ENCODE assay signal across 1 cellular context in the genomic region with DNA sequence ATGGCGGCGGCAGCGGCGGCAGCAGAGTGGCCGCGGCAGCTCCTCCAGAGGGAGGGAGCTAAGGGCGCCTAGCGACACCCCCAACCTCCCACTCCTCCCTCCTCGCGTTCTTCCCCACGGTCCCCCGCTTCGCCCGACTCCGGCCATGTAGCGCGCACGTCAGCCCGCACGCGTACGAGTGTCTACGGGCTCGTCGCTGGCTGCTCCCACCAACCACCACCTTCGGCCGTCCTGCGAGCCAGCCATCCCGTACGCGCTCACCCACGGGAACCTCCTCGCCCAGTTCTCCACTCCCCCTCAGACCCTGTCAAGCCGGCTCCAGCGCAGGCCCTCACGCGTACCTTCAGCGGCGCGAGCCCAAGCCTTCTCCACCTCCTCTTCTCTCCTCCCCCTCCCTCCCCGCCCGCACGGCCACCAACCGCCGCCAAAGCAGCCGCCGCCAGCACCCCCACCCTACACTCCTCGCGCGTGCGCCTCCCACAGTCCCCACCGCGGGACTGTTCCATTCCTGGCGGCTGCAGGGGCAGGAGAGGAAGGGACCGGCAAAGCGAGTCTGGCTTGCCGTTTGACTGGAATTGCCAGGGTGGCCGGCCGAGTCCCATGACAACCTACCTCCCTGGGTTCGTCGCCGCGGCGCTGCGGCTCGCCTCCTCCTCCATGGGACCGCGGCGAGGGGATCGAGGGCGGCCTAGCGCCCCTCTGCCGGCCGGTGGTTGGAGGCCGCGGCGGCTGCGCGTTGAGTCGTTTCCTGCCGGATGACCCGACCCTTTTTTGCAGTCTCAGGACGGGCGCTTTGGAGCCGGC.
TF ChIP-seq lines count a peak whose summit lies in the region.

A gene (plus strand): TSS at position 774 of the 804 bp plus-strand sequence. CDS start 20,689 bp downstream, outside the sequence.
A gene with protein sequence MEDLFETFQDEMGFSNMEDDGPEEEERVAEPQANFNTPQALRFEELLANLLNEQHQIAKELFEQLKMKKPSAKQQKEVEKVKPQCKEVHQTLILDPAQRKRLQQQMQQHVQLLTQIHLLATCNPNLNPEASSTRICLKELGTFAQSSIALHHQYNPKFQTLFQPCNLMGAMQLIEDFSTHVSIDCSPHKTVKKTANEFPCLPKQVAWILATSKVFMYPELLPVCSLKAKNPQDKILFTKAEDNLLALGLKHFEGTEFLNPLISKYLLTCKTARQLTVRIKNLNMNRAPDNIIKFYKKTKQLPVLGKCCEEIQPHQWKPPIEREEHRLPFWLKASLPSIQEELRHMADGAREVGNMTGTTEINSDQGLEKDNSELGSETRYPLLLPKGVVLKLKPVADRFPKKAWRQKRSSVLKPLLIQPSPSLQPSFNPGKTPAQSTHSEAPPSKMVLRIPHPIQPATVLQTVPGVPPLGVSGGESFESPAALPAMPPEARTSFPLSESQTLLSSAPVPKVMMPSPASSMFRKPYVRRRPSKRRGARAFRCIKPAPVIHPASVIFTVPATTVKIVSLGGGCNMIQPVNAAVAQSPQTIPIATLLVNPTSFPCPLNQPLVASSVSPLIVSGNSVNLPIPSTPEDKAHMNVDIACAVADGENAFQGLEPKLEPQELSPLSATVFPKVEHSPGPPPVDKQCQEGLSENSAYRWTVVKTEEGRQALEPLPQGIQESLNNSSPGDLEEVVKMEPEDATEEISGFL (minus strand): TSS at position 457 of the 804 bp plus-strand sequence. CDS start 8,338 bp downstream, outside the sequence.

TF ChIP-seq in HepG2, 621 proteins besides CTCF, POLR2A, EP300 and RAD21 (continued from another document and continues in another):
- TF ChIP-seq, protein P1, sequence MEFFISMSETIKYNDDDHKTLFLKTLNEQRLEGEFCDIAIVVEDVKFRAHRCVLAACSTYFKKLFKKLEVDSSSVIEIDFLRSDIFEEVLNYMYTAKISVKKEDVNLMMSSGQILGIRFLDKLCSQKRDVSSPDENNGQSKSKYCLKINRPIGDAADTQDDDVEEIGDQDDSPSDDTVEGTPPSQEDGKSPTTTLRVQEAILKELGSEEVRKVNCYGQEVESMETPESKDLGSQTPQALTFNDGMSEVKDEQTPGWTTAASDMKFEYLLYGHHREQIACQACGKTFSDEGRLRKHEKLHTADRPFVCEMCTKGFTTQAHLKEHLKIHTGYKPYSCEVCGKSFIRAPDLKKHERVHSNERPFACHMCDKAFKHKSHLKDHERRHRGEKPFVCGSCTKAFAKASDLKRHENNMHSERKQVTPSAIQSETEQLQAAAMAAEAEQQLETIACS (CRISPR knock-in tag; IDR thresholded peaks at IDR 0.05), result peak; percentile 39; the same call in 1 of the 2 replicates
- TF ChIP-seq ZFP36L1 (CRISPR knock-in tag; IDR thresholded peaks at IDR 0.05) (no peak), ZNF879 (CRISPR knock-in tag; IDR thresholded peaks at IDR 0.05) (peak; percentile 2; the same call in 1 of the 2 replicates), SP1 (IDR thresholded peaks at IDR 0.05) (no peak), SP1 (CRISPR knock-in tag; IDR thresholded peaks at IDR 0.05) (peak; percentile 40; the same call in 1 of the 2 replicates), ZKSCAN8 (CRISPR knock-in tag; IDR thresholded peaks at IDR 0.05; ENCODE audit: borderline replicate concordance) (0 out of 2 replicates have a peak, but pooled peaks have one; percentile 30), ZNF607 (CRISPR knock-in tag; IDR thresholded peaks at IDR 0.05; ENCODE audit: borderline replicate concordance) (no peak; the same call in 1 of the 2 replicates), ZNF570 (CRISPR knock-in tag; IDR thresholded peaks at IDR 0.05; ENCODE audit: borderline replicate concordance) (no peak), ELF3 (CRISPR knock-in tag; IDR thresholded peaks at IDR 0.05) (peak; percentile 17; the same call in 1 of the 2 replicates), SMAD1 (CRISPR knock-in tag; IDR thresholded peaks at IDR 0.05; ENCODE audit: borderline replicate concordance, low read depth) (0 out of 2 replicates have a peak, but pooled peaks have one; percentile 26), ZC3H13 (CRISPR knock-in tag; IDR thresholded peaks at IDR 0.05) (peak; percentile 46; the same call in 1 of the 2 replicates), KMT2B (CRISPR knock-in tag; IDR thresholded peaks at IDR 0.05) (no peak; the same call in none of the 2 replicates), ZBTB20 (CRISPR knock-in tag; IDR thresholded peaks at IDR 0.05; ENCODE audit: borderline replicate concordance, low read depth) (no peak), HDAC2 (CRISPR knock-in tag; IDR thresholded peaks at IDR 0.05) (0 out of 2 replicates have a peak, but pooled peaks have one; percentile 11), NR2F1 (CRISPR knock-in tag; IDR thresholded peaks at IDR 0.05) (no peak), NR2F2 (IDR thresholded peaks at IDR 0.05; ENCODE audit: borderline replicate concordance, low read depth) (no peak), KLF6 (CRISPR knock-in tag; IDR thresholded peaks at IDR 0.05) (no peak), ZNF34 (CRISPR knock-in tag; IDR thresholded peaks at IDR 0.05; ENCODE audit: borderline replicate concordance) (no peak), ATF7-NPFF (CRISPR knock-in tag; IDR thresholded peaks at IDR 0.05; ENCODE audit: low read depth) (0 out of 2 replicates have a peak, but pooled peaks have one; percentile 32), HIVEP1 (CRISPR knock-in tag; IDR thresholded peaks at IDR 0.05) (peak; percentile 76; the same call in 1 of the 2 replicates), ZNF331 (CRISPR knock-in tag; IDR thresholded peaks at IDR 0.05) (peak; percentile 0; the same call in 1 of the 2 replicates), TBP (CRISPR knock-in tag; IDR thresholded peaks at IDR 0.05) (no peak), IRX3 (CRISPR knock-in tag; IDR thresholded peaks at IDR 0.05; ENCODE audit: borderline replicate concordance, low read depth) (0 out of 2 replicates have a peak, but pooled peaks have one; percentile 30), GPN1 (CRISPR knock-in tag; IDR thresholded peaks at IDR 0.05; ENCODE audit: borderline replicate concordance) (no peak), ZNF670 (CRISPR knock-in tag; IDR thresholded peaks at IDR 0.05; ENCODE audit: borderline replicate concordance) (no peak), NRL (CRISPR knock-in tag; IDR thresholded peaks at IDR 0.05; ENCODE audit: borderline replicate concordance) (peak; percentile 84; the same call in 1 of the 2 replicates)
- TF ChIP-seq, protein P2, sequence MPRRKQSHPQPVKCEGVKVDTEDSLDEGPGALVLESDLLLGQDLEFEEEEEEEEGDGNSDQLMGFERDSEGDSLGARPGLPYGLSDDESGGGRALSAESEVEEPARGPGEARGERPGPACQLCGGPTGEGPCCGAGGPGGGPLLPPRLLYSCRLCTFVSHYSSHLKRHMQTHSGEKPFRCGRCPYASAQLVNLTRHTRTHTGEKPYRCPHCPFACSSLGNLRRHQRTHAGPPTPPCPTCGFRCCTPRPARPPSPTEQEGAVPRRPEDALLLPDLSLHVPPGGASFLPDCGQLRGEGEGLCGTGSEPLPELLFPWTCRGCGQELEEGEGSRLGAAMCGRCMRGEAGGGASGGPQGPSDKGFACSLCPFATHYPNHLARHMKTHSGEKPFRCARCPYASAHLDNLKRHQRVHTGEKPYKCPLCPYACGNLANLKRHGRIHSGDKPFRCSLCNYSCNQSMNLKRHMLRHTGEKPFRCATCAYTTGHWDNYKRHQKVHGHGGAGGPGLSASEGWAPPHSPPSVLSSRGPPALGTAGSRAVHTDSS (CRISPR knock-in tag; conservative IDR thresholded peaks at IDR 0.05), result no peak
- TF ChIP-seq, protein P3, sequence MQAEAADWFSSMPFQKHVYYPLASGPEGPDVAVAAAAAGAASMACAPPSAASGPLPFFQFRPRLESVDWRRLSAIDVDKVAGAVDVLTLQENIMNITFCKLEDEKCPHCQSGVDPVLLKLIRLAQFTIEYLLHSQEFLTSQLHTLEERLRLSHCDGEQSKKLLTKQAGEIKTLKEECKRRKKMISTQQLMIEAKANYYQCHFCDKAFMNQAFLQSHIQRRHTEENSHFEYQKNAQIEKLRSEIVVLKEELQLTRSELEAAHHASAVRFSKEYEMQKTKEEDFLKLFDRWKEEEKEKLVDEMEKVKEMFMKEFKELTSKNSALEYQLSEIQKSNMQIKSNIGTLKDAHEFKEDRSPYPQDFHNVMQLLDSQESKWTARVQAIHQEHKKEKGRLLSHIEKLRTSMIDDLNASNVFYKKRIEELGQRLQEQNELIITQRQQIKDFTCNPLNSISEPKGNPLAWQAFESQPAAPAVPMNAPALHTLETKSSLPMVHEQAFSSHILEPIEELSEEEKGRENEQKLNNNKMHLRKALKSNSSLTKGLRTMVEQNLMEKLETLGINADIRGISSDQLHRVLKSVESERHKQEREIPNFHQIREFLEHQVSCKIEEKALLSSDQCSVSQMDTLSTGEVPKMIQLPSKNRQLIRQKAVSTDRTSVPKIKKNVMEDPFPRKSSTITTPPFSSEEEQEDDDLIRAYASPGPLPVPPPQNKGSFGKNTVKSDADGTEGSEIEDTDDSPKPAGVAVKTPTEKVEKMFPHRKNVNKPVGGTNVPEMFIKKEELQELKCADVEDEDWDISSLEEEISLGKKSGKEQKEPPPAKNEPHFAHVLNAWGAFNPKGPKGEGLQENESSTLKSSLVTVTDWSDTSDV (CRISPR knock-in tag; IDR thresholded peaks at IDR 0.05), result peak; percentile 94; the same call in 1 of the 2 replicates
- TF ChIP-seq, protein P4, sequence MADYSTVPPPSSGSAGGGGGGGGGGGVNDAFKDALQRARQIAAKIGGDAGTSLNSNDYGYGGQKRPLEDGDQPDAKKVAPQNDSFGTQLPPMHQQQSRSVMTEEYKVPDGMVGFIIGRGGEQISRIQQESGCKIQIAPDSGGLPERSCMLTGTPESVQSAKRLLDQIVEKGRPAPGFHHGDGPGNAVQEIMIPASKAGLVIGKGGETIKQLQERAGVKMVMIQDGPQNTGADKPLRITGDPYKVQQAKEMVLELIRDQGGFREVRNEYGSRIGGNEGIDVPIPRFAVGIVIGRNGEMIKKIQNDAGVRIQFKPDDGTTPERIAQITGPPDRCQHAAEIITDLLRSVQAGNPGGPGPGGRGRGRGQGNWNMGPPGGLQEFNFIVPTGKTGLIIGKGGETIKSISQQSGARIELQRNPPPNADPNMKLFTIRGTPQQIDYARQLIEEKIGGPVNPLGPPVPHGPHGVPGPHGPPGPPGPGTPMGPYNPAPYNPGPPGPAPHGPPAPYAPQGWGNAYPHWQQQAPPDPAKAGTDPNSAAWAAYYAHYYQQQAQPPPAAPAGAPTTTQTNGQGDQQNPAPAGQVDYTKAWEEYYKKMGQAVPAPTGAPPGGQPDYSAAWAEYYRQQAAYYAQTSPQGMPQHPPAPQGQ (CRISPR knock-in tag; IDR thresholded peaks at IDR 0.05; ENCODE audit: borderline replicate concordance), result no peak
- TF ChIP-seq, protein P5, sequence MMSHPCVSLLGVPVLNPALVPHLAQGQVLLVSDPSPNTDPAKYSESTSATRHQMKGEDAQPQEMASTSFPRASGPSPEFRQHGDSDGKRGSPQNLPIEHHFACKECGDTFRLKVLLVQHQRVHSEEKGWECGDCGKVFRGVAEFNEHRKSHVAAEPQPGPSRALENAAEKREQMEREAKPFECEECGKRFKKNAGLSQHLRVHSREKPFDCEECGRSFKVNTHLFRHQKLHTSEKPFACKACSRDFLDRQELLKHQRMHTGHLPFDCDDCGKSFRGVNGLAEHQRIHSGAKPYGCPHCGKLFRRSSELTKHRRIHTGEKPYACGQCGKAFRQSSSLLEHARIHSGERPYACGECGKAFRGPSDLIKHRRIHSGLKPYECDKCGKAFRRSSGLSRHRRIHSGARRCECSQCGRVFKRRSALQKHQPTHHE (CRISPR knock-in tag; IDR thresholded peaks at IDR 0.05; ENCODE audit: borderline replicate concordance), result peak; percentile 65; the same call in 1 of the 2 replicates
- TF ChIP-seq, protein P6, sequence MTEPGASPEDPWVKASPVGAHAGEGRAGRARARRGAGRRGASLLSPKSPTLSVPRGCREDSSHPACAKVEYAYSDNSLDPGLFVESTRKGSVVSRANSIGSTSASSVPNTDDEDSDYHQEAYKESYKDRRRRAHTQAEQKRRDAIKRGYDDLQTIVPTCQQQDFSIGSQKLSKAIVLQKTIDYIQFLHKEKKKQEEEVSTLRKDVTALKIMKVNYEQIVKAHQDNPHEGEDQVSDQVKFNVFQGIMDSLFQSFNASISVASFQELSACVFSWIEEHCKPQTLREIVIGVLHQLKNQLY (CRISPR knock-in tag; IDR thresholded peaks at IDR 0.05), result no peak
- TF ChIP-seq, protein P7, sequence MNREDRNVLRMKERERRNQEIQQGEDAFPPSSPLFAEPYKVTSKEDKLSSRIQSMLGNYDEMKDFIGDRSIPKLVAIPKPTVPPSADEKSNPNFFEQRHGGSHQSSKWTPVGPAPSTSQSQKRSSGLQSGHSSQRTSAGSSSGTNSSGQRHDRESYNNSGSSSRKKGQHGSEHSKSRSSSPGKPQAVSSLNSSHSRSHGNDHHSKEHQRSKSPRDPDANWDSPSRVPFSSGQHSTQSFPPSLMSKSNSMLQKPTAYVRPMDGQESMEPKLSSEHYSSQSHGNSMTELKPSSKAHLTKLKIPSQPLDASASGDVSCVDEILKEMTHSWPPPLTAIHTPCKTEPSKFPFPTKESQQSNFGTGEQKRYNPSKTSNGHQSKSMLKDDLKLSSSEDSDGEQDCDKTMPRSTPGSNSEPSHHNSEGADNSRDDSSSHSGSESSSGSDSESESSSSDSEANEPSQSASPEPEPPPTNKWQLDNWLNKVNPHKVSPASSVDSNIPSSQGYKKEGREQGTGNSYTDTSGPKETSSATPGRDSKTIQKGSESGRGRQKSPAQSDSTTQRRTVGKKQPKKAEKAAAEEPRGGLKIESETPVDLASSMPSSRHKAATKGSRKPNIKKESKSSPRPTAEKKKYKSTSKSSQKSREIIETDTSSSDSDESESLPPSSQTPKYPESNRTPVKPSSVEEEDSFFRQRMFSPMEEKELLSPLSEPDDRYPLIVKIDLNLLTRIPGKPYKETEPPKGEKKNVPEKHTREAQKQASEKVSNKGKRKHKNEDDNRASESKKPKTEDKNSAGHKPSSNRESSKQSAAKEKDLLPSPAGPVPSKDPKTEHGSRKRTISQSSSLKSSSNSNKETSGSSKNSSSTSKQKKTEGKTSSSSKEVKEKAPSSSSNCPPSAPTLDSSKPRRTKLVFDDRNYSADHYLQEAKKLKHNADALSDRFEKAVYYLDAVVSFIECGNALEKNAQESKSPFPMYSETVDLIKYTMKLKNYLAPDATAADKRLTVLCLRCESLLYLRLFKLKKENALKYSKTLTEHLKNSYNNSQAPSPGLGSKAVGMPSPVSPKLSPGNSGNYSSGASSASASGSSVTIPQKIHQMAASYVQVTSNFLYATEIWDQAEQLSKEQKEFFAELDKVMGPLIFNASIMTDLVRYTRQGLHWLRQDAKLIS (CRISPR knock-in tag; IDR thresholded peaks at IDR 0.05), result no peak; the same call in 1 of the 2 replicates
- TF ChIP-seq, protein P8, sequence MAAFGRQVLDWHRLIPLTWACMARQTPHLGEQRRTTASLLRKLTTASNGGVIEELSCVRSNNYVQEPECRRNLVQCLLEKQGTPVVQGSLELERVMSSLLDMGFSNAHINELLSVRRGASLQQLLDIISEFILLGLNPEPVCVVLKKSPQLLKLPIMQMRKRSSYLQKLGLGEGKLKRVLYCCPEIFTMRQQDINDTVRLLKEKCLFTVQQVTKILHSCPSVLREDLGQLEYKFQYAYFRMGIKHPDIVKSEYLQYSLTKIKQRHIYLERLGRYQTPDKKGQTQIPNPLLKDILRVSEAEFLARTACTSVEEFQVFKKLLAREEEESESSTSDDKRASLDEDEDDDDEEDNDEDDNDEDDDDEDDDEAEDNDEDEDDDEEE (CRISPR knock-in tag; IDR thresholded peaks at IDR 0.05), result peak; percentile 68
